Comparison of ENCODE assay signal across 22 cellular contexts in genomic region chr16:81786868-81787267, GRCh38. TPM values are rescaled to one million over a fixed set of nuclear protein-coding genes. Genes with fewer than 3 reads are reported as not detected.
"Had no signal": no experiment of that assay in that cellular context is flagged by ENCODE, and none has a peak within 500 bp of the region (broad histone marks: within the 10 kb centered on the region; RNA-seq: fewer than 3 reads in every experiment).

No MANE protein-coding gene starts in this region.

- H2AFZ ChIP-seq: hepatocyte, parathyroid adenoma had no signal

- H3K36me3 Mint-ChIP-seq: activated CD4-positive, alpha-beta memory T cell treated with anti-CD3 and anti-CD28 coated beads for 36 hours; activated naive CD8-positive, alpha-beta T cell treated with anti-CD3 and anti-CD28 coated beads for 36 hours; naive thymus-derived CD8-positive, alpha-beta T cell had no signal

- H3K36me3 ChIP-seq: colonic mucosa, esophagus muscularis mucosa, left ventricle myocardium inferior, transverse colon had no signal

- H3K27ac ChIP-seq: colonic mucosa, esophagus muscularis mucosa, hepatocyte, left ventricle myocardium inferior, parathyroid adenoma had no signal

- H3K27me3 ChIP-seq: hepatocyte had no signal

- H3K27ac Mint-ChIP-seq: activated CD4-positive, alpha-beta memory T cell treated with anti-CD3 and anti-CD28 coated beads for 36 hours; activated naive CD8-positive, alpha-beta T cell treated with anti-CD3 and anti-CD28 coated beads for 36 hours; naive thymus-derived CD8-positive, alpha-beta T cell had no signal

- H3K9me3 Mint-ChIP-seq: activated CD4-positive, alpha-beta memory T cell treated with anti-CD3 and anti-CD28 coated beads for 36 hours; activated naive CD8-positive, alpha-beta T cell treated with anti-CD3 and anti-CD28 coated beads for 36 hours; naive thymus-derived CD8-positive, alpha-beta T cell; stimulated activated naive B cell treated with anti-CD40 and anti-IgM and Interleukin-4, amounts not matched to agents 10 μg/mL and 1 μg/mL and 100 μg/mL, for 72 hours had no signal

- H3K4me2 ChIP-seq: hepatocyte, smooth muscle cell had no signal

- DNase-seq: activated CD4-positive, alpha-beta memory T cell treated with anti-CD3 and anti-CD28 coated beads for 36 hours; activated CD4-positive, alpha-beta T cell treated with anti-CD3 and anti-CD28 coated beads for 48 hours; activated naive CD4-positive, alpha-beta T cell treated with Interleukin-2 at 50 U/mL for 16 hours; activated naive CD8-positive, alpha-beta T cell treated with anti-CD3 and anti-CD28 coated beads for 36 hours; activated T-cell treated with anti-CD3 and anti-CD28 coated beads, Interleukin-2, amount 50 U/mL, for 48 hours; colonic mucosa; glutamatergic neuron; left ventricle myocardium inferior; naive thymus-derived CD8-positive, alpha-beta T cell; stimulated activated CD4-positive, alpha-beta T cell treated with anti-CD3 and anti-CD28 coated beads, Interleukin-2, amount 100 ng/mL, for 48 hours; stimulated activated CD8-positive, alpha-beta memory T cell treated with anti-CD3 and anti-CD28 coated beads, Interleukin-4, amount 100 ng/mL, for 48 hours; stimulated activated naive B cell treated with anti-CD40 and anti-IgM and Interleukin-4, amounts not matched to agents 10 μg/mL and 1 μg/mL and 100 μg/mL, for 72 hours; T-helper 2 cell; transverse colon had no signal

- H3K79me2 ChIP-seq: hepatocyte, parathyroid adenoma had no signal

- FAIRE-seq: bronchial epithelial cell, frontal cortex, urothelium cell line had no signal

- H3K4me3 ChIP-seq: colonic mucosa, esophagus muscularis mucosa, hepatocyte, left ventricle myocardium inferior, smooth muscle cell, transverse colon had no signal

- H3K9ac ChIP-seq: parathyroid adenoma had no signal

- H3K4me1 Mint-ChIP-seq: activated naive CD8-positive, alpha-beta T cell treated with anti-CD3 and anti-CD28 coated beads for 36 hours had no signal

- H3K4me1 ChIP-seq: colonic mucosa, left ventricle myocardium inferior, parathyroid adenoma had no signal

- H3K27me3 Mint-ChIP-seq: stimulated activated naive B cell treated with anti-CD40 and anti-IgM and Interleukin-4, amounts not matched to agents 10 μg/mL and 1 μg/mL and 100 μg/mL, for 72 hours had no signal

- ATAC-seq: naive thymus-derived CD8-positive, alpha-beta T cell; sciatic nerve; stimulated activated naive B cell treated with anti-CD40 and anti-IgM and Interleukin-4, amounts not matched to agents 10 μg/mL and 1 μg/mL and 100 μg/mL, for 72 hours had no signal

- H3K4me3 Mint-ChIP-seq: activated CD4-positive, alpha-beta memory T cell treated with anti-CD3 and anti-CD28 coated beads for 36 hours; activated naive CD8-positive, alpha-beta T cell treated with anti-CD3 and anti-CD28 coated beads for 36 hours; naive thymus-derived CD8-positive, alpha-beta T cell had no signal

- H3K9me3 ChIP-seq: colonic mucosa, esophagus muscularis mucosa, left ventricle myocardium inferior, transverse colon had no signal

RNA-seq across cellular contexts. Expression of gene PLCG2, which starts 7.8 kb away (rescaled TPM):
- polyA plus RNA-seq: smooth muscle cell had no signal
